ENCODE assay signal across 5 cellular contexts in genomic region chrX:119922391-119922790, GRCh38. TPM values are rescaled to one million over a fixed set of nuclear protein-coding genes. Genes with fewer than 3 reads are reported as not detected.
"Had no signal": no experiment of that assay in that cellular context is flagged by ENCODE, and none has a peak within 500 bp of the region (broad histone marks: within the 10 kb centered on the region; RNA-seq: fewer than 3 reads in every experiment).

No MANE protein-coding gene starts in this region.

RNA-seq across cellular contexts. Expression of gene AKAP14, which starts 26.7 kb away (rescaled TPM):
- total RNA-seq: HT-29, HT1080, IMR-90, K562 had no signal
- polyA plus RNA-seq: IgD-negative memory B cell, IMR-90, K562 had no signal
